Comparison of ENCODE assay signal across 19 cellular contexts in the genomic region with DNA sequence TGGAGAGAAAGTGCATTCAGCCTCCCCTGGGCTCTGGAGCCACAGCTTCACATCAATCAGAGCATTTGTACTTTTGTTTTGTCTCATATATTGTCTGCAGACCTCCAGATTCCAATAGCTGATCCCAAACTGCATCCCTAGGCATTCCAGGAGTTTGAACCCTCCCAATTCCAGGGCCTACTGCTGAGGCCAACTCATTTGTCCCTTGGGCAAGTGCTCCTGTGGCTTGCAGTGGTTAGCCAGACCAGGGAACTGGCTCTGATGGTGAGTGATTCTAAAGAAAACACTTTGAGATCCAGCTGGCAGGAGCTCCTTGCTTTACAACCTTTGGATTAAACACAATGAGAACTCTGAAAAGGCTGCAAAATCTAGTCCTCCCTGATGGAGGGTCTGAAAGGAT.
"Had no signal": no experiment of that assay in that cellular context is flagged by ENCODE, and none has a peak within 500 bp of the region (broad histone marks: within the 10 kb centered on the region; RNA-seq: fewer than 3 reads in every experiment).

No MANE protein-coding gene starts in this region.

- H3K27ac Mint-ChIP-seq: activated CD8-positive, alpha-beta memory T cell treated with anti-CD3 and anti-CD28 coated beads, Interleukin-2, amount 10 ng/mL, durations not matched to agents 7 days and 5 days; activated naive CD4-positive, alpha-beta T cell treated with anti-CD3 and anti-CD28 coated beads, Interleukin-2, amount 50 U/mL, for 24 hours; naive B cell; stimulated activated naive B cell treated with anti-CD40 and anti-IgM and Interleukin-4, amounts not matched to agents 10 μg/mL and 1 μg/mL and 100 μg/mL, for 72 hours had no signal

- H2AFZ ChIP-seq: parathyroid adenoma had no signal

- H3K79me2 ChIP-seq: parathyroid adenoma had no signal

- H3K4me1 ChIP-seq: gastroesophageal sphincter, parathyroid adenoma had no signal

- H3K9me3 ChIP-seq: gastroesophageal sphincter had no signal

- H3K36me3 ChIP-seq: brain microvascular endothelial cell, gastroesophageal sphincter had no signal

- H3K9me3 Mint-ChIP-seq: activated naive CD4-positive, alpha-beta T cell treated with anti-CD3 and anti-CD28 coated beads, Interleukin-2, amount 50 U/mL, for 24 hours had no signal

- ATAC-seq: activated CD8-positive, alpha-beta memory T cell treated with anti-CD3 and anti-CD28 coated beads, Interleukin-2, amount 10 ng/mL, durations not matched to agents 7 days and 5 days; gastroesophageal sphincter; stimulated activated naive B cell treated with anti-CD40 and anti-IgM and Interleukin-4, amounts not matched to agents 10 μg/mL and 1 μg/mL and 100 μg/mL, for 72 hours had no signal

- DNase-seq: activated CD4-positive, alpha-beta T cell treated with anti-CD3 and anti-CD28 coated beads, Interleukin-2, amount 50 U/mL, for 4 hours; activated CD4-positive, CD25-positive, alpha-beta regulatory T cell treated with anti-CD3 and anti-CD28 coated beads, Interleukin-2, amount 50 U/mL, for 72 hours; activated CD8-positive, alpha-beta memory T cell treated with anti-CD3 and anti-CD28 coated beads, Interleukin-2, amount 10 ng/mL, durations not matched to agents 7 days and 5 days; activated effector memory CD4-positive, alpha-beta T cell treated with Interleukin-2 at 50 U/mL for 16 hours; activated T-cell treated with anti-CD3 and anti-CD28 coated beads, Interleukin-2, amount 50 U/mL, for 1 hour; brain microvascular endothelial cell; cortex of kidney; effector memory CD4-positive, alpha-beta T cell; left cardiac atrium; naive B cell; stimulated activated CD4-positive, alpha-beta T cell treated with anti-CD3 and anti-CD28 coated beads, Interleukin-15, amount 100 ng/mL, for 24 hours; stimulated activated CD4-positive, alpha-beta T cell treated with anti-CD3 and anti-CD28 coated beads, Interleukin-4, amount 100 ng/mL, for 1 hour; stimulated activated naive B cell treated with anti-CD40 and anti-IgM and Interleukin-4, amounts not matched to agents 10 μg/mL and 1 μg/mL and 100 μg/mL, for 72 hours; substantia nigra; trophoblast cell had no signal

- H3K4me3 Mint-ChIP-seq: activated CD8-positive, alpha-beta memory T cell treated with anti-CD3 and anti-CD28 coated beads, Interleukin-2, amount 10 ng/mL, durations not matched to agents 7 days and 5 days; activated naive CD4-positive, alpha-beta T cell treated with anti-CD3 and anti-CD28 coated beads, Interleukin-2, amount 50 U/mL, for 24 hours; naive B cell; stimulated activated naive B cell treated with anti-CD40 and anti-IgM and Interleukin-4, amounts not matched to agents 10 μg/mL and 1 μg/mL and 100 μg/mL, for 72 hours had no signal

- H3K4me1 Mint-ChIP-seq: activated CD8-positive, alpha-beta memory T cell treated with anti-CD3 and anti-CD28 coated beads, Interleukin-2, amount 10 ng/mL, durations not matched to agents 7 days and 5 days; activated naive CD4-positive, alpha-beta T cell treated with anti-CD3 and anti-CD28 coated beads, Interleukin-2, amount 50 U/mL, for 24 hours; naive B cell; stimulated activated naive B cell treated with anti-CD40 and anti-IgM and Interleukin-4, amounts not matched to agents 10 μg/mL and 1 μg/mL and 100 μg/mL, for 72 hours had no signal

- H3K27me3 Mint-ChIP-seq: activated CD8-positive, alpha-beta memory T cell treated with anti-CD3 and anti-CD28 coated beads, Interleukin-2, amount 10 ng/mL, durations not matched to agents 7 days and 5 days had no signal

- H3K4me3 ChIP-seq: gastroesophageal sphincter, skin epidermis had no signal

- H3K27ac ChIP-seq: brain microvascular endothelial cell, gastroesophageal sphincter, parathyroid adenoma, skin epidermis had no signal

- H3K9ac ChIP-seq: parathyroid adenoma had no signal

- H3K27me3 ChIP-seq: brain microvascular endothelial cell had no signal
